1 cellular context compared by ENCODE assay signal in the genomic region with DNA sequence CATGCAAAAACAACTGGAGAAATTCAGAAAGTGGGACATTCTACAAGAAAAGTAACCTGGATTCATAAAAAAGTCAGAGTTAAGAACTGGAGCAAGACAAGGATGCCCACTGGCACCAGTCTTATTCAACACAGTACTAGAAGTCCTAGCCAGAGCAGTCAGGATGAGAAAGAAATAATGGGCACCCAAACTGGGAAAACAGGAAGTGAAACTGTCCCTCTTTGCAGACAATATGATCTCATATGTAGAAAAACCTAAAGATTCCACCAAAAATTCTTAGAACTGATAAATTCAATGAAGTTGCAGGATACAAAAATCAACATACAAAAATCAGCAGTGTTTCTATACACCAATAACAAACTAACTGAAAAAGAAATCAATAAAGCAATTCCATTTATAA.
TF ChIP-seq lines count a peak whose summit lies in the region.

No MANE protein-coding gene starts in this region.

TF ChIP-seq in K562, 482 proteins besides CTCF, POLR2A, EP300 and RAD21 (continued from another document):
- TF ChIP-seq, protein P1, sequence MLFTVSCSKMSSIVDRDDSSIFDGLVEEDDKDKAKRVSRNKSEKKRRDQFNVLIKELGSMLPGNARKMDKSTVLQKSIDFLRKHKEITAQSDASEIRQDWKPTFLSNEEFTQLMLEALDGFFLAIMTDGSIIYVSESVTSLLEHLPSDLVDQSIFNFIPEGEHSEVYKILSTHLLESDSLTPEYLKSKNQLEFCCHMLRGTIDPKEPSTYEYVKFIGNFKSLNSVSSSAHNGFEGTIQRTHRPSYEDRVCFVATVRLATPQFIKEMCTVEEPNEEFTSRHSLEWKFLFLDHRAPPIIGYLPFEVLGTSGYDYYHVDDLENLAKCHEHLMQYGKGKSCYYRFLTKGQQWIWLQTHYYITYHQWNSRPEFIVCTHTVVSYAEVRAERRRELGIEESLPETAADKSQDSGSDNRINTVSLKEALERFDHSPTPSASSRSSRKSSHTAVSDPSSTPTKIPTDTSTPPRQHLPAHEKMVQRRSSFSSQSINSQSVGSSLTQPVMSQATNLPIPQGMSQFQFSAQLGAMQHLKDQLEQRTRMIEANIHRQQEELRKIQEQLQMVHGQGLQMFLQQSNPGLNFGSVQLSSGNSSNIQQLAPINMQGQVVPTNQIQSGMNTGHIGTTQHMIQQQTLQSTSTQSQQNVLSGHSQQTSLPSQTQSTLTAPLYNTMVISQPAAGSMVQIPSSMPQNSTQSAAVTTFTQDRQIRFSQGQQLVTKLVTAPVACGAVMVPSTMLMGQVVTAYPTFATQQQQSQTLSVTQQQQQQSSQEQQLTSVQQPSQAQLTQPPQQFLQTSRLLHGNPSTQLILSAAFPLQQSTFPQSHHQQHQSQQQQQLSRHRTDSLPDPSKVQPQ (CRISPR knock-in tag; IDR thresholded peaks at IDR 0.05; ENCODE audit: borderline replicate concordance): no peak
- no peak for TF ChIP-seq MAZ (CRISPR knock-in tag; conservative IDR thresholded peaks at IDR 0.05 in 1 of 2, IDR thresholded peaks at IDR 0.05 in 1 of 2)
